ENCODE assay signal across 8 cellular contexts in genomic region chr10:69696073-69696731, GRCh38.
DNase-seq lines count a peak whose midpoint lies in the region; ATAC-seq and TF ChIP-seq lines count a peak whose summit lies in the region.

No MANE protein-coding gene starts in this region.

- no peak for ATAC-seq in HG03460 (IDR thresholded peaks at IDR 0.05; ENCODE audit: unreplicated experiment)

- H4K20me1 ChIP-seq in Loucy (ENCODE audit: insufficient read depth, low read length, poor library complexity, severe bottlenecking) = no peaks in the 10 kb centered on the region

- H3K27me3 ChIP-seq in Loucy (ENCODE audit: insufficient read depth, low read length, poor library complexity, severe bottlenecking) = no peaks in the 10 kb centered on the region
- H3K27me3 ChIP-seq in kidney epithelial cell (ENCODE audit: control insufficient read depth, insufficient read depth, low read length) = no peaks in the 10 kb centered on the region

- TF ChIP-seq CTCF in Loucy (conservative IDR thresholded peaks at IDR 0.05; ENCODE audit: low read length) = peak; percentile 67
- peak; percentile 53 for TF ChIP-seq CTCF in kidney epithelial cell (IDR thresholded peaks at IDR 0.05; ENCODE audit: insufficient read depth, low read length, poor library complexity, severe bottlenecking)

- H2AFZ ChIP-seq in Loucy (ENCODE audit: low read length) = no peak overlapping the region

- H3K9ac ChIP-seq in Loucy (ENCODE audit: low read depth, low read length, poor library complexity, severe bottlenecking) = no peak overlapping the region

- no peaks in the 10 kb centered on the region for H3K9me2 ChIP-seq in Loucy (replicated peaks; ENCODE audit: low read depth, low read length)

- H3K36me3 ChIP-seq in Loucy (ENCODE audit: insufficient read depth, low read length) (no peaks in the 10 kb centered on the region), kidney epithelial cell (ENCODE audit: control insufficient read depth, insufficient read depth, low read length) (no peaks in the 10 kb centered on the region)

- no peaks in the 10 kb centered on the region for H3F3A ChIP-seq in Loucy (ENCODE audit: low read depth)

- H3K4me2 ChIP-seq in Loucy (ENCODE audit: low read depth, low read length, poor library complexity, severe bottlenecking) = no peak overlapping the region

- H3K9me3 ChIP-seq in Loucy (ENCODE audit: insufficient read depth, low read depth, low read length) = no peaks in the 10 kb centered on the region

- H3K79me2 ChIP-seq in Loucy (ENCODE audit: insufficient read depth, low read length) = no peaks in the 10 kb centered on the region

- no peak overlapping the region for H3K4me3 ChIP-seq in Loucy (ENCODE audit: low read length, poor library complexity, severe bottlenecking)
- no peak overlapping the region for H3K4me3 ChIP-seq in kidney epithelial cell (ENCODE audit: low read depth, low read length)

- DNase-seq in NCI-H2227 (lab: John Stamatoyannopoulos, UW; ENCODE audit: unreplicated experiment) (peak; percentile 26), NCI-H2227 treated with DMSO at 0.1 percent for 48 hours (lab: John Stamatoyannopoulos, UW) (no peak), astrocyte of the hippocampus (ENCODE audit: low read depth, low spot score) (peak; percentile 87), kidney epithelial cell (ENCODE audit: low read depth) (peak; percentile 52), midbrain (lab: John Stamatoyannopoulos, UW) (no peak), NK-92 (lab: John Stamatoyannopoulos, UW; ENCODE audit: unreplicated experiment) (no peak)

- no peaks in the 10 kb centered on the region for H3K4me1 ChIP-seq in Loucy (ENCODE audit: insufficient read depth, low read length, poor library complexity, severe bottlenecking)

Comparison
In these comparisons a context has a peak if more than half of its experiments do, and no peak if none do; other contexts are left out.
1. DNase-seq: peak in NCI-H2227 (single experiment), astrocyte of the hippocampus (single experiment) and kidney epithelial cell (single experiment); none in NCI-H2227 treated with DMSO at 0.1 percent for 48 hours (single experiment), midbrain (single experiment) and NK-92 (single experiment).